In genomic region chr5:53820119-53820801, GRCh38 we compare ENCODE assay signal across 10 cellular contexts.
DNase-seq lines count a peak whose midpoint lies in the region; ATAC-seq, FAIRE-seq and TF ChIP-seq lines count a peak whose summit lies in the region.
"Had no signal": no experiment of that assay in that cellular context is flagged by ENCODE, and none has a peak within 500 bp of the region (broad histone marks: within the 10 kb centered on the region; RNA-seq: fewer than 3 reads in every experiment).

No MANE protein-coding gene starts in this region.

- peak; percentile 53 for ATAC-seq in GM19023 (IDR thresholded peaks at IDR 0.05; ENCODE audit: unreplicated experiment)
- peak; percentile 75 for ATAC-seq in GM21723 (IDR thresholded peaks at IDR 0.05; ENCODE audit: unreplicated experiment)
- ATAC-seq in HG03135 (IDR thresholded peaks at IDR 0.05; ENCODE audit: unreplicated experiment) = peak; percentile 32
- no peak for ATAC-seq in Right ventricle myocardium inferior
- ATAC-seq: activated naive CD4-positive, alpha-beta T cell treated with anti-CD3 and anti-CD28 coated beads, Interleukin-2, amount 50 U/mL, for 72 hours had no signal

- intact Hi-C loops in Right ventricle myocardium inferior (cut with DNase I) = no loop called here

- FAIRE-seq in D721Med (lab: Jason Lieb, UNC) = no peak

- TF ChIP-seq CTCF in D721Med (IDR thresholded peaks at IDR 0.05; ENCODE audit: insufficient read depth, missing control alignments) = no peak

- peak; percentile 26 for DNase-seq in myocyte (ENCODE audit: low read depth)
- DNase-seq in D721Med (ENCODE audit: insufficient read length, low spot score) = no peak
- DNase-seq in MV-4-11 (lab: John Stamatoyannopoulos, UW) = no peak
- DNase-seq in activated CD4-positive, CD25-positive, alpha-beta regulatory T cell (lab: John Stamatoyannopoulos, UW) = no peak
- DNase-seq in Right ventricle myocardium inferior (ENCODE audit: missing footprints) = no peak
- DNase-seq: activated CD4-positive, alpha-beta T cell treated with anti-CD3 and anti-CD28 coated beads, Interleukin-2, amount 50 U/mL, for 4 hours had no signal
